In genomic region chr17:43337684-43338428, GRCh38 we compare ENCODE assay signal across 24 cellular contexts.
"Had no signal": no experiment of that assay in that cellular context is flagged by ENCODE, and none has a peak within 500 bp of the region (broad histone marks: within the 10 kb centered on the region; RNA-seq: fewer than 3 reads in every experiment).

No MANE protein-coding gene starts in this region.

- H3K36me3 ChIP-seq: lower lobe of right lung, upper lobe of left lung had no signal

- DNase-seq: activated CD4-positive, alpha-beta T cell treated with anti-CD3 and anti-CD28 coated beads for 4 hours; activated CD4-positive, alpha-beta T cell treated with anti-CD3 and anti-CD28 coated beads, Interleukin-2, amount 50 U/mL, for 48 hours; activated CD4-positive, CD25-positive, alpha-beta regulatory T cell; activated effector memory CD4-positive, alpha-beta T cell treated with Interleukin-2 at 50 U/mL for 16 hours; activated naive CD4-positive, alpha-beta T cell treated with anti-CD3 and anti-CD28 coated beads, Interleukin-2, amount 10 ng/mL, durations not matched to agents 7 days and 5 days; activated naive CD8-positive, alpha-beta T cell treated with anti-CD3 and anti-CD28 coated beads, Interleukin-2, amount 50 U/mL, for 24 hours; activated T-cell treated with anti-CD3 and anti-CD28 coated beads, Interleukin-2, amount 50 U/mL, for 48 hours; dorsolateral prefrontal cortex; foreskin fibroblast; kidney; lower lobe of right lung; naive thymus-derived CD4-positive, alpha-beta T cell; occipital lobe; posterior cingulate gyrus; small intestine; stimulated activated CD4-positive, alpha-beta T cell treated with anti-CD3 and anti-CD28 coated beads, Interleukin-2, amount 100 ng/mL, for 24 hours; T1000; testis; upper lobe of left lung had no signal

- H3K27ac Mint-ChIP-seq: activated naive CD4-positive, alpha-beta T cell treated with anti-CD3 and anti-CD28 coated beads, Interleukin-2, amount 10 ng/mL, durations not matched to agents 7 days and 5 days; activated naive CD8-positive, alpha-beta T cell treated with anti-CD3 and anti-CD28 coated beads, Interleukin-2, amount 50 U/mL, for 24 hours; stimulated activated effector memory CD8-positive, alpha-beta T cell treated with anti-CD3 and anti-CD28 coated beads, Interleukin-12 subunit alpha, Interleukin-12 subunit beta, amount 100 ng/mL, for 72 hours had no signal

- ATAC-seq: activated naive CD8-positive, alpha-beta T cell treated with anti-CD3 and anti-CD28 coated beads, Interleukin-2, amount 50 U/mL, for 24 hours; left lobe of liver; lower lobe of right lung; naive thymus-derived CD4-positive, alpha-beta T cell; sciatic nerve; stimulated activated effector memory CD8-positive, alpha-beta T cell treated with anti-CD3 and anti-CD28 coated beads, Interleukin-12 subunit alpha, Interleukin-12 subunit beta, amount 100 ng/mL, for 72 hours had no signal

- H3K36me3 Mint-ChIP-seq: activated naive CD4-positive, alpha-beta T cell treated with anti-CD3 and anti-CD28 coated beads, Interleukin-2, amount 10 ng/mL, durations not matched to agents 7 days and 5 days had no signal

- H3K4me3 Mint-ChIP-seq: activated naive CD4-positive, alpha-beta T cell treated with anti-CD3 and anti-CD28 coated beads, Interleukin-2, amount 10 ng/mL, durations not matched to agents 7 days and 5 days; activated naive CD8-positive, alpha-beta T cell treated with anti-CD3 and anti-CD28 coated beads, Interleukin-2, amount 50 U/mL, for 24 hours; neural crest cell; stimulated activated effector memory CD8-positive, alpha-beta T cell treated with anti-CD3 and anti-CD28 coated beads, Interleukin-12 subunit alpha, Interleukin-12 subunit beta, amount 100 ng/mL, for 72 hours had no signal

- H3K27me3 ChIP-seq: dorsolateral prefrontal cortex, testis, upper lobe of left lung had no signal

- H3K9me3 Mint-ChIP-seq: activated naive CD4-positive, alpha-beta T cell treated with anti-CD3 and anti-CD28 coated beads, Interleukin-2, amount 10 ng/mL, durations not matched to agents 7 days and 5 days; activated naive CD8-positive, alpha-beta T cell treated with anti-CD3 and anti-CD28 coated beads, Interleukin-2, amount 50 U/mL, for 24 hours; neural crest cell; stimulated activated effector memory CD8-positive, alpha-beta T cell treated with anti-CD3 and anti-CD28 coated beads, Interleukin-12 subunit alpha, Interleukin-12 subunit beta, amount 100 ng/mL, for 72 hours had no signal

- H3K9me3 ChIP-seq: lower lobe of right lung, testis, upper lobe of left lung had no signal

- H3K27ac ChIP-seq: epithelial cell of prostate, lower lobe of right lung, testis, upper lobe of left lung had no signal

- H3K27me3 Mint-ChIP-seq: activated naive CD8-positive, alpha-beta T cell treated with anti-CD3 and anti-CD28 coated beads, Interleukin-2, amount 50 U/mL, for 24 hours; naive thymus-derived CD4-positive, alpha-beta T cell had no signal

- H3K4me3 ChIP-seq: lower lobe of right lung, testis, upper lobe of left lung had no signal
